In the genomic region with DNA sequence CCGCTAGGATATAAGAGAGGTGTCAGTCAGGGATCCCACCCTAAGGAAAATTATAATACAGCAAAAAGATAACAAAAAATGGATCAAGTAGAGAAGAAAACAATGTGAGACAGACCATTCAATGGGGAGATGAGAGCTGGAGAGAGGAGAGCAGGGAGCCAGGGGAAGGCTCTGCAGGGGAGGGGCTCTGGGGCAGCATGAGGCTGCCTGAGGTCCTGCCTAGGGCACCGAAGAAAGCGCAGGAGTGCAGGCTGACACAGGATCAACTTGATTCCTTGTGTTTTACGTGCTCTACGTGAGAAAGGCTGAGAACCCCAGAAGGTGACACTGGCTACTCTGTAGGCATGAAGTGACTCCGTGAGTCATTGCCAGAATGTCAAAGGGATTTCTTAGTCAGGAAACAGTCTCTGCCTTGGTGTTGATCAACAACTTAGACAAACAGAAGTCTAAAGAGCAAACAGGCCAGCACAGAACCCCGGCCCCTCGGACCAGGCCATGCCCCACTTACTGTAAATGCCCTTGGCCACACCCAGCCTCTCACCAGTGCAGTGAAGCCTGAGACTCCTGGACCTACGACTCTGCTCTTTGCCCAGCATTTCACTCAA, we compare ENCODE assay signal across 16 cellular contexts.
DNase-seq lines count a peak whose midpoint lies in the region; ATAC-seq and TF ChIP-seq lines count a peak whose summit lies in the region.
"Had no signal": no experiment of that assay in that cellular context is flagged by ENCODE, and none has a peak within 500 bp of the region (broad histone marks: within the 10 kb centered on the region; RNA-seq: fewer than 3 reads in every experiment).

No MANE protein-coding gene starts in this region.

- H3K36me3 ChIP-seq in GM23248 (ENCODE audit: low read depth) = no peaks in the 10 kb centered on the region
- H3K36me3 ChIP-seq in mesendoderm (ENCODE audit: control insufficient read depth, insufficient read depth, low read length) = no peaks in the 10 kb centered on the region
- no peaks in the 10 kb centered on the region for H3K36me3 ChIP-seq in heart left ventricle

- H2AFZ ChIP-seq in GM23248 = no peak overlapping the region

- H3K27ac ChIP-seq in GM23248 = no peak overlapping the region
- H3K27ac ChIP-seq in mesendoderm (ENCODE audit: low read depth, low read length) = no peak overlapping the region
- no peak overlapping the region for H3K27ac ChIP-seq in heart left ventricle

- H4K5ac ChIP-seq in mesendoderm (ENCODE audit: low read length) = no peak overlapping the region

- H3K4ac ChIP-seq in mesendoderm (ENCODE audit: low read depth, low read length) = no peak overlapping the region

- H3K9ac ChIP-seq in GM23248 (no peak overlapping the region), mesendoderm (ENCODE audit: low read length) (no peak overlapping the region)

- H3K9me2 ChIP-seq in GM23248 (ENCODE audit: insufficient read depth) = no peaks in the 10 kb centered on the region

- H3K4me1 ChIP-seq in GM23248 (ENCODE audit: insufficient read depth) (peaks cover 30% of the 10 kb centered on the region), mesendoderm (ENCODE audit: control insufficient read depth, low read depth, low read length) (no peaks in the 10 kb centered on the region), heart left ventricle (peaks cover 0 to 65% (median 20%) of the 10 kb centered on the region in 12 donors)

- no peaks in the 10 kb centered on the region for H3K9me3 ChIP-seq in GM23248 (ENCODE audit: low read depth)
- H3K9me3 ChIP-seq in heart left ventricle = no peaks in the 10 kb centered on the region

- H2BK5ac ChIP-seq in mesendoderm (ENCODE audit: low read length) = no peak overlapping the region

- no peak overlapping the region for H3K23ac ChIP-seq in mesendoderm (ENCODE audit: low read length)

- no peak overlapping the region for H2AK5ac ChIP-seq in mesendoderm (ENCODE audit: low read length)

- no peaks in the 10 kb centered on the region for H3K27me3 ChIP-seq in GM23248 (replicated peaks; ENCODE audit: insufficient read depth)
- no peaks in the 10 kb centered on the region for H3K27me3 ChIP-seq in mesendoderm (ENCODE audit: insufficient read depth, low read length, poor library complexity)
- H3K27me3 ChIP-seq in heart left ventricle = no peaks in the 10 kb centered on the region

- H3K4me1 Mint-ChIP-seq in activated T-helper 2 cell treated with anti-CD3 and anti-CD28 coated beads, Interferon-gamma antibody, Interleukin-2, Interleukin-4, amounts not matched to agents 10 μg/mL and 5 μg/mL and 100 μg/mL, durations not matched to agents 14 hours and 24 hours and 36 hours (ENCODE audit: low read depth) = peaks cover 88% of the 10 kb centered on the region

- ATAC-seq in HG02884 (IDR thresholded peaks at IDR 0.05; ENCODE audit: unreplicated experiment) (no peak), GM19452 (IDR thresholded peaks at IDR 0.05; ENCODE audit: unreplicated experiment) (no peak), heart left ventricle (no peak)

- no peaks in the 10 kb centered on the region for H3K36me3 Mint-ChIP-seq in activated T-helper 2 cell treated with anti-CD3 and anti-CD28 coated beads, Interferon-gamma antibody, Interleukin-2, Interleukin-4, amounts not matched to agents 10 μg/mL and 5 μg/mL and 100 μg/mL, durations not matched to agents 14 hours and 24 hours and 36 hours (ENCODE audit: low read depth)

- no peaks in the 10 kb centered on the region for H3K79me2 ChIP-seq in GM23248 (ENCODE audit: insufficient read depth)
- H3K79me2 ChIP-seq in mesendoderm (ENCODE audit: control insufficient read depth, insufficient read depth, low read length) = no peaks in the 10 kb centered on the region

- no peaks in the 10 kb centered on the region for H3K27me3 Mint-ChIP-seq in activated T-helper 2 cell treated with anti-CD3 and anti-CD28 coated beads, Interferon-gamma antibody, Interleukin-2, Interleukin-4, amounts not matched to agents 10 μg/mL and 5 μg/mL and 100 μg/mL, durations not matched to agents 14 hours and 24 hours and 36 hours (ENCODE audit: low read depth)

- H3K56ac ChIP-seq in mesendoderm (ENCODE audit: low read length) = peak overlapping the region; percentile 9

- peak; percentile 14 for DNase-seq in COLO668 (lab: John Stamatoyannopoulos, UW; ENCODE audit: unreplicated experiment)
- peak; percentile 36 for DNase-seq in GM23248
- DNase-seq in activated T-helper 2 cell treated with anti-CD3 and anti-CD28 coated beads, Interferon-gamma antibody, Interleukin-2, Interleukin-4, amounts not matched to agents 10 μg/mL and 5 μg/mL and 100 μg/mL, durations not matched to agents 14 hours and 24 hours and 36 hours (ENCODE audit: low spot score) = no peak
- DNase-seq in mesendoderm = peak; percentile 30
- DNase-seq in GDM1 (lab: John Stamatoyannopoulos, UW) = no peak
- DNase-seq in heart left ventricle = no peak
- DNase-seq: amygdala; dermis blood vessel endothelial cell; NCI-H1092 treated with DMSO at 0.1 percent for 48 hours; NCI-H526 treated with DMSO at 0.1 percent for 48 hours; posterior cingulate gyrus; Right ventricle myocardium superior; stimulated activated CD4-positive, alpha-beta T cell treated with anti-CD3 and anti-CD28 coated beads, Interleukin-1b, Interleukin-23, amount 100 ng/mL, for 48 hours; T1000 had no signal

- H2BK15ac ChIP-seq in mesendoderm (replicated peaks; ENCODE audit: low read depth) = no peak overlapping the region

- H4K20me1 ChIP-seq in GM23248 (ENCODE audit: insufficient read depth) = no peaks in the 10 kb centered on the region

- in situ Hi-C loops in GM23248 (cut with MboI) = no loop called here

- no peaks in the 10 kb centered on the region for H3K9me3 Mint-ChIP-seq in activated T-helper 2 cell treated with anti-CD3 and anti-CD28 coated beads, Interferon-gamma antibody, Interleukin-2, Interleukin-4, amounts not matched to agents 10 μg/mL and 5 μg/mL and 100 μg/mL, durations not matched to agents 14 hours and 24 hours and 36 hours

- intact Hi-C loops in activated T-helper 2 cell treated with anti-CD3 and anti-CD28 coated beads, Interferon-gamma antibody, Interleukin-2, Interleukin-4, amounts not matched to agents 10 μg/mL and 5 μg/mL and 100 μg/mL, durations not matched to agents 14 hours and 24 hours and 36 hours (cut with micrococcal nuclease) = loop anchor here (1.0 to 10.0 kb wide), 4 partner anchors 14 to 729 kb away; no protein-coding TSS in a partner anchor
- intact Hi-C loops in heart left ventricle (cut with DNase I) = no loop called here

- H4K8ac ChIP-seq in mesendoderm (ENCODE audit: low read depth, low read length) = no peak overlapping the region

- no peak for TF ChIP-seq CTCF in heart left ventricle (IDR thresholded peaks at IDR 0.05)

- no peak overlapping the region for H3K4me3 Mint-ChIP-seq in activated T-helper 2 cell treated with anti-CD3 and anti-CD28 coated beads, Interferon-gamma antibody, Interleukin-2, Interleukin-4, amounts not matched to agents 10 μg/mL and 5 μg/mL and 100 μg/mL, durations not matched to agents 14 hours and 24 hours and 36 hours (ENCODE audit: low read depth)

- no peak overlapping the region for H2BK120ac ChIP-seq in mesendoderm (ENCODE audit: low read depth, low read length)

- H3K27ac Mint-ChIP-seq in activated T-helper 2 cell treated with anti-CD3 and anti-CD28 coated beads, Interferon-gamma antibody, Interleukin-2, Interleukin-4, amounts not matched to agents 10 μg/mL and 5 μg/mL and 100 μg/mL, durations not matched to agents 14 hours and 24 hours and 36 hours = peak overlapping the region; percentile 38

- 87 to 91% methylated on average over 9 of the region's 9 CpGs for WGBS in GM23248 (ENCODE audit: low coverage in 1 of 2, low lambda C conversion rate in 2 of 2, missing lambda C conversion rate in 2 of 2), 2 experiments
- WGBS in mesendoderm (ENCODE audit: extremely low coverage, insufficient coverage, low lambda C conversion rate) = no CpG with 5 or more reads among the region's 9 CpGs
- 82 to 88% (median 84%) methylated on average over 9 of the region's 9 CpGs for WGBS in heart left ventricle, 4 donors

- no peaks in the 10 kb centered on the region for H3K79me1 ChIP-seq in mesendoderm (ENCODE audit: low read length)

- no peak for TF ChIP-seq POLR2A in heart left ventricle (IDR thresholded peaks at IDR 0.05)

- H3K4me2 ChIP-seq in GM23248 (ENCODE audit: unreplicated experiment) (no peak overlapping the region), mesendoderm (ENCODE audit: low read length) (no peak overlapping the region)

- no peak overlapping the region for H3K18ac ChIP-seq in mesendoderm (ENCODE audit: low read length)

- peaks cover 23% of the 10 kb centered on the region for H3F3A ChIP-seq in GM23248 (ENCODE audit: insufficient read depth)

- H3K4me3 ChIP-seq in GM23248 (no peak overlapping the region), mesendoderm (ENCODE audit: low read length) (no peak overlapping the region), heart left ventricle (no peak overlapping the region)

Comparison
In these comparisons a context has a peak if more than half of its experiments do, and no peak if none do; other contexts are left out.
1. DNase-seq: peak in COLO668 (single experiment), GM23248 (single experiment) and mesendoderm (single experiment); none in activated T-helper 2 cell treated with anti-CD3 and anti-CD28 coated beads, Interferon-gamma antibody, Interleukin-2, Interleukin-4, amounts not matched to agents 10 μg/mL and 5 μg/mL and 100 μg/mL, durations not matched to agents 14 hours and 24 hours and 36 hours (single experiment), GDM1 (single experiment) and heart left ventricle (0 of 5).